In genomic region chr1:193437785-193438184, GRCh38 we compare ENCODE assay signal across 15 cellular contexts.
DNase-seq lines count a peak whose midpoint lies in the region; ATAC-seq, FAIRE-seq and TF ChIP-seq lines count a peak whose summit lies in the region.
"Had no signal": no experiment of that assay in that cellular context is flagged by ENCODE, and none has a peak within 500 bp of the region (broad histone marks: within the 10 kb centered on the region; RNA-seq: fewer than 3 reads in every experiment).

No MANE protein-coding gene starts in this region.

- peaks cover 0 to 14% (median 0%) of the 10 kb centered on the region in 4 donors for H3K9me3 ChIP-seq in sigmoid colon

- intact Hi-C loops in sigmoid colon (cut with DNase I), result no loop called here

- no peaks in the 10 kb centered on the region for H3K27me3 ChIP-seq in sigmoid colon
- H3K27me3 ChIP-seq: stomach had no signal

- DNase-seq in GM10248 (ENCODE audit: extremely low spot score) (peak; percentile 7), RWPE1 (ENCODE audit: low spot score) (peak; percentile 13), NCI-H2171 (lab: John Stamatoyannopoulos, UW) (no peak), sigmoid colon (no peak), RCC 7860 (ENCODE audit: low spot score) (no peak), NCI-H1105 (lab: John Stamatoyannopoulos, UW) (no peak)
- DNase-seq: activated CD4-positive, CD25-positive, alpha-beta regulatory T cell treated with anti-CD3 and anti-CD28 coated beads, Interleukin-2, amount 50 U/mL, for 72 hours; C1 segment of cervical spinal cord; mesendoderm; PC-9; stomach had no signal

- POLR2A ChIA-PET in GM10248 (lab: Yijun Ruan, JAX), result no interaction called here
- POLR2A ChIA-PET in RWPE1 (lab: Yijun Ruan, JAX; ENCODE audit: low non-redundant PET), result no interaction called here

- no peak for TF ChIP-seq EP300 in sigmoid colon (IDR thresholded peaks at IDR 0.05)

- no peak for TF ChIP-seq POLR2A in sigmoid colon (IDR thresholded peaks at IDR 0.05)

- no peaks in the 10 kb centered on the region for H3K36me3 ChIP-seq in sigmoid colon
- H3K36me3 ChIP-seq: stomach had no signal

- H3K4me1 ChIP-seq in sigmoid colon, result no peaks in the 10 kb centered on the region
- H3K4me1 ChIP-seq: stomach had no signal

- ATAC-seq in GM19351 (IDR thresholded peaks at IDR 0.05; ENCODE audit: unreplicated experiment) (peak; percentile 80), HG02938 (IDR thresholded peaks at IDR 0.05; ENCODE audit: unreplicated experiment) (peak; percentile 79)

- peak overlapping the region; percentile 54 for H3K27ac ChIP-seq in RWPE1
- H3K27ac ChIP-seq in sigmoid colon, result no peak overlapping the region
- H3K27ac ChIP-seq: PC-9, stomach had no signal

- CTCF ChIA-PET in GM10248 (lab: Yijun Ruan, JAX) (no interaction called here), RWPE1 (lab: Yijun Ruan, JAX) (no interaction called here)

- no peak for FAIRE-seq in RCC 7860 (lab: Jason Lieb, UNC)
- FAIRE-seq: astrocyte, frontal cortex had no signal

- no peak for TF ChIP-seq CTCF in GM10248 (IDR thresholded peaks at IDR 0.05; ENCODE audit: control extremely low read depth, extremely low read depth, low read depth, missing control alignments)
- no peak for TF ChIP-seq CTCF in RWPE1 (conservative IDR thresholded peaks at IDR 0.05; ENCODE audit: low read depth)
- TF ChIP-seq CTCF in sigmoid colon (IDR thresholded peaks at IDR 0.05), result no peak

- H3K4me3 ChIP-seq in sigmoid colon, result no peak overlapping the region
- H3K4me3 ChIP-seq: PC-9, stomach had no signal

Comparison
In these comparisons a context has a peak if more than half of its experiments do, and no peak if none do; other contexts are left out.
1. DNase-seq: peak in GM10248 (single experiment) and RWPE1 (single experiment); none in NCI-H2171 (single experiment), sigmoid colon (single experiment), RCC 7860 (single experiment) and NCI-H1105 (single experiment).